In genomic region chr12:70576341-70577282, GRCh38 we compare ENCODE assay signal across 9 cellular contexts.
DNase-seq lines count a peak whose midpoint lies in the region; ATAC-seq, FAIRE-seq and TF ChIP-seq lines count a peak whose summit lies in the region.
"Had no signal": no experiment of that assay in that cellular context is flagged by ENCODE, and none has a peak within 500 bp of the region (broad histone marks: within the 10 kb centered on the region; RNA-seq: fewer than 3 reads in every experiment).

No MANE protein-coding gene starts in this region.

- H2AK5ac ChIP-seq in H1 (ENCODE audit: low read depth, low read length) = no peak overlapping the region
- peak overlapping the region; percentile 24 for H2AK5ac ChIP-seq in mesenchymal stem cell (ENCODE audit: low read length, severe bottlenecking)

- no peaks in the 10 kb centered on the region for H3K4me1 ChIP-seq in CD8-positive, alpha-beta T cell (ENCODE audit: insufficient read depth, low read length)
- no peaks in the 10 kb centered on the region for H3K4me1 ChIP-seq in H1 (replicated peaks in 1 of 4; ENCODE audit: control insufficient read depth in 3 of 4, insufficient read depth in 4 of 4, low read length in 3 of 4)
- peaks cover 3% of the 10 kb centered on the region for H3K4me1 ChIP-seq in mesenchymal stem cell (ENCODE audit: control insufficient read depth, insufficient read depth, low read depth, low read length)

- no peaks in the 10 kb centered on the region for H3K9me3 Mint-ChIP-seq in CD8-positive, alpha-beta T cell

- H3K79me1 ChIP-seq in H1 (ENCODE audit: low read depth, low read length) (no peaks in the 10 kb centered on the region), mesenchymal stem cell (replicated peaks; ENCODE audit: low read length, poor library complexity, severe bottlenecking) (no peaks in the 10 kb centered on the region)

- POLR2A ChIA-PET in CD8-positive, alpha-beta T cell (lab: Charles Lee) = no interaction called here
- POLR2A ChIA-PET in H1 (lab: Charles Lee; ENCODE audit: partially characterized antibody) = interaction anchor here (1.0 kb wide), 1 partner anchor 698 kb away, joined by 3 read pairs; no protein-coding TSS in a partner anchor

- H2BK120ac ChIP-seq in H1 (replicated peaks; ENCODE audit: low read depth, low read length) = no peak overlapping the region
- no peak overlapping the region for H2BK120ac ChIP-seq in mesenchymal stem cell (ENCODE audit: low read depth, low read length)

- H3K56ac ChIP-seq in H1 (replicated peaks; ENCODE audit: insufficient read length, low read depth, low read length) = no peak overlapping the region

- H4K8ac ChIP-seq in H1 (ENCODE audit: extremely low read depth, insufficient read depth, low read length) (no peak overlapping the region), mesenchymal stem cell (ENCODE audit: low read length) (no peak overlapping the region)

- WGBS in H1 (ENCODE audit: extremely low coverage in 1 of 2, insufficient coverage in 1 of 2, insufficient read length in 1 of 2, insufficient replicate concordance in 2 of 2, low coverage in 1 of 2, low lambda C conversion rate in 2 of 2, missing lambda C conversion rate in 1 of 2), 2 experiments = 75% methylated on average over 18 of the region's 19 CpGs; no CpG with 5 or more reads in 1 of the 2 experiments
- 82% methylated on average over 6 of the region's 19 CpGs for WGBS in mesenchymal stem cell

- H4K91ac ChIP-seq in H1 (replicated peaks; ENCODE audit: insufficient read length, low read length) = no peak overlapping the region
- H4K91ac ChIP-seq in mesenchymal stem cell (ENCODE audit: low read length) = peak overlapping the region; percentile 34

- H3K36me3 Mint-ChIP-seq in CD8-positive, alpha-beta T cell = no peaks in the 10 kb centered on the region

- H3K23ac ChIP-seq in H1 (ENCODE audit: insufficient read length) = no peak overlapping the region
- H3K23ac ChIP-seq in mesenchymal stem cell (ENCODE audit: low read length in 2 of 2) = peak overlapping the region in 1 of 2 experiments; percentile 14

- no peak overlapping the region for H2BK20ac ChIP-seq in H1 (ENCODE audit: low read length)

- H3K27me3 ChIP-seq in CD8-positive, alpha-beta T cell (ENCODE audit: insufficient read depth, low read length) = no peaks in the 10 kb centered on the region
- no peaks in the 10 kb centered on the region for H3K27me3 ChIP-seq in H1 (replicated peaks in 1 of 4; ENCODE audit: control insufficient read depth in 3 of 4, extremely low read depth in 1 of 4, insufficient read depth in 3 of 4, low read length in 3 of 4)
- H3K27me3 ChIP-seq in mesenchymal stem cell (ENCODE audit: control insufficient read depth in 1 of 2, insufficient read depth in 1 of 2, low read length in 2 of 2) = no peaks in the 10 kb centered on the region
- H3K27me3 ChIP-seq in MG63 = no peaks in the 10 kb centered on the region

- peak; percentile 97 to 99 for TF ChIP-seq RAD21 in H1 (IDR thresholded peaks at IDR 0.05 in 1 of 2, conservative IDR thresholded peaks at IDR 0.05 in 1 of 2; ENCODE audit: low read depth in 2 of 2, low read length in 2 of 2)

- no peak for DNase-seq in CD8-positive, alpha-beta T cell
- peak; percentile 7 for DNase-seq in OCI-M2 (lab: John Stamatoyannopoulos, UW; ENCODE audit: unreplicated experiment)
- no peak for DNase-seq in H1 (ENCODE audit: low read depth in 1 of 2, low spot score in 2 of 2)
- DNase-seq in mesenchymal stem cell = peak; percentile 85
- DNase-seq in MG63 = no peak
- no peak for DNase-seq in stimulated activated CD4-positive, alpha-beta T cell treated with anti-CD3 and anti-CD28 coated beads, Interleukin-4, amount 100 ng/mL, for 4 hours

- TF ChIP-seq CTCF in CD8-positive, alpha-beta T cell (IDR thresholded peaks at IDR 0.05) = peak; percentile 70
- TF ChIP-seq CTCF in LNCAP (IDR thresholded peaks at IDR 0.05) (peak; percentile 69), H1 (IDR thresholded peaks at IDR 0.05; ENCODE audit: control extremely low read depth in 1 of 3, insufficient read depth in 1 of 3, low read depth in 1 of 3, low read length in 3 of 3) (peak in 2 of 3 experiments; percentile 75 to 77; a peak in 3 of 4 replicates)

- H3K23me2 ChIP-seq in H1 (ENCODE audit: low read depth, low read length) = no peaks in the 10 kb centered on the region

- no peak overlapping the region for H3K18ac ChIP-seq in H1 (ENCODE audit: extremely low read depth, low read length)
- H3K18ac ChIP-seq in mesenchymal stem cell (ENCODE audit: low read depth in 1 of 2, low read length in 2 of 2) = peak overlapping the region in 1 of 2 experiments; percentile 54

- no peak for TF ChIP-seq EP300 in H1 (IDR thresholded peaks at IDR 0.05; ENCODE audit: borderline replicate concordance in 1 of 2, low read depth in 2 of 2, low read length in 2 of 2)

- no peaks in the 10 kb centered on the region for H4K20me1 ChIP-seq in H1 (replicated peaks in 1 of 2; ENCODE audit: control insufficient read depth in 1 of 2, insufficient read depth in 2 of 2, low read length in 2 of 2)

- peak; percentile 93 for FAIRE-seq in H1 (lab: Jason Lieb, UNC)

- H2AFZ ChIP-seq in H1 (ENCODE audit: low read length) (0 out of 2 replicates have a peak overlapping the region, but pooled peaks have one; percentile 64), mesenchymal stem cell (ENCODE audit: low read depth, low read length) (no peak overlapping the region)

- no peak overlapping the region for H4K5ac ChIP-seq in H1 (ENCODE audit: insufficient read length, low read depth, low read length)

- H2BK5ac ChIP-seq in H1 (ENCODE audit: low read depth, low read length) = no peak overlapping the region
- no peak overlapping the region for H2BK5ac ChIP-seq in mesenchymal stem cell (ENCODE audit: low read depth, low read length, poor library complexity, severe bottlenecking)

- no peak overlapping the region for H3K9ac ChIP-seq in H1 (replicated peaks in 1 of 4; ENCODE audit: extremely low read depth in 1 of 4, low read depth in 3 of 4, low read length in 3 of 4)
- peak overlapping the region; percentile 40 for H3K9ac ChIP-seq in mesenchymal stem cell (ENCODE audit: low read length)

- no peaks in the 10 kb centered on the region for H3K4me1 Mint-ChIP-seq in CD8-positive, alpha-beta T cell (ENCODE audit: low read depth)

- no peak for TF ChIP-seq POLR2A in H1 (IDR thresholded peaks at IDR 0.05; ENCODE audit: control extremely low read depth in 1 of 2, low read depth in 2 of 2, low read length in 2 of 2)

- H3K4me3 Mint-ChIP-seq in CD8-positive, alpha-beta T cell = no peak overlapping the region

- peaks cover 6% of the 10 kb centered on the region for H3K27me3 Mint-ChIP-seq in CD8-positive, alpha-beta T cell (ENCODE audit: low read depth)

- H3K4me2 ChIP-seq in H1 (ENCODE audit: insufficient read depth in 1 of 2, low read depth in 2 of 2, low read length in 2 of 2) (no peak overlapping the region), mesenchymal stem cell (ENCODE audit: low read length, poor library complexity, severe bottlenecking) (no peak overlapping the region)

- no peaks in the 10 kb centered on the region for H3K9me3 ChIP-seq in CD8-positive, alpha-beta T cell (ENCODE audit: low read length)
- no peaks in the 10 kb centered on the region for H3K9me3 ChIP-seq in H1 (ENCODE audit: insufficient read depth in 2 of 2, low read depth in 1 of 2, low read length in 1 of 2)
- no peaks in the 10 kb centered on the region for H3K9me3 ChIP-seq in mesenchymal stem cell (ENCODE audit: control insufficient read depth, low read length)
- H3K9me3 ChIP-seq in MG63 = no peaks in the 10 kb centered on the region

- H2BK12ac ChIP-seq in H1 (ENCODE audit: low read depth, low read length) (no peak overlapping the region), mesenchymal stem cell (ENCODE audit: low read length in 2 of 2) (peak overlapping the region in 1 of 2 experiments; percentile 37)

- intact Hi-C loops in CD8-positive, alpha-beta T cell (cut with DNase I, micrococcal nuclease) = loop anchor here (1.0 to 10.0 kb wide), 5 partner anchors 138 to 697 kb away; no protein-coding TSS in a partner anchor

- H3K36me3 ChIP-seq in CD8-positive, alpha-beta T cell (ENCODE audit: insufficient read depth, low read length) = no peaks in the 10 kb centered on the region
- H3K36me3 ChIP-seq in H1 (ENCODE audit: control insufficient read depth in 2 of 4, insufficient read depth in 4 of 4, low read length in 3 of 4) = no peaks in the 10 kb centered on the region
- no peaks in the 10 kb centered on the region for H3K36me3 ChIP-seq in mesenchymal stem cell (ENCODE audit: control insufficient read depth in 1 of 2, insufficient read depth in 2 of 2, low read depth in 1 of 2, low read length in 2 of 2)
- no peaks in the 10 kb centered on the region for H3K36me3 ChIP-seq in MG63

- H3K14ac ChIP-seq in H1 (ENCODE audit: insufficient read length) = no peak overlapping the region
- no peak overlapping the region for H3K14ac ChIP-seq in mesenchymal stem cell (ENCODE audit: low read length in 2 of 2)

- CTCF ChIA-PET in CD8-positive, alpha-beta T cell (lab: Charles Lee) = interaction anchor here (0.6 to 4.2 kb wide), 15 partner anchors 20 to 818 kb away, joined by 3 to 88 read pairs (median 4); no protein-coding TSS in a partner anchor
- CTCF ChIA-PET in H1 (lab: Charles Lee; ENCODE audit: partially characterized antibody) = interaction anchor here (0.6 to 2.9 kb wide), 31 partner anchors 8 to 833 kb away, joined by 3 to 24 read pairs (median 4); no protein-coding TSS in a partner anchor

- H3K4ac ChIP-seq in H1 (replicated peaks; ENCODE audit: insufficient read length, low read depth, low read length) = no peak overlapping the region
- no peak overlapping the region for H3K4ac ChIP-seq in mesenchymal stem cell (ENCODE audit: low read depth in 1 of 2, low read length in 2 of 2)

- H3K79me2 ChIP-seq in H1 (ENCODE audit: control insufficient read depth in 1 of 2, insufficient read depth in 2 of 2, low read length in 2 of 2) = no peaks in the 10 kb centered on the region

- H3K4me3 ChIP-seq in CD8-positive, alpha-beta T cell (ENCODE audit: low read depth, low read length) = no peak overlapping the region
- H3K4me3 ChIP-seq in H1 (ENCODE audit: extremely low read depth in 1 of 4, insufficient read depth in 2 of 4, low read depth in 3 of 4, low read length in 4 of 4) = no peak overlapping the region
- H3K4me3 ChIP-seq in mesenchymal stem cell (ENCODE audit: insufficient read depth in 1 of 2, low read depth in 1 of 2, low read length in 2 of 2) = no peak overlapping the region
- no peak overlapping the region for H3K4me3 ChIP-seq in MG63
- H3K4me3 ChIP-seq: skin epidermis had no signal

- H2BK15ac ChIP-seq in H1 (ENCODE audit: low read length) (no peak overlapping the region), mesenchymal stem cell (ENCODE audit: low read depth, poor library complexity, severe bottlenecking) (no peak overlapping the region)

- no peak overlapping the region for H3K27ac ChIP-seq in CD8-positive, alpha-beta T cell (ENCODE audit: low read depth, low read length)
- H3K27ac ChIP-seq in H1 (ENCODE audit: low read depth, low read length) = no peak overlapping the region
- peak overlapping the region; percentile 62 for H3K27ac ChIP-seq in mesenchymal stem cell (ENCODE audit: low read length, poor library complexity, severe bottlenecking)
- H3K27ac ChIP-seq: skin epidermis had no signal

- no peak overlapping the region for H3K27ac Mint-ChIP-seq in CD8-positive, alpha-beta T cell

- no peak for ATAC-seq in CD8-positive, alpha-beta T cell
- ATAC-seq in GM19395 (IDR thresholded peaks at IDR 0.05; ENCODE audit: unreplicated experiment) = peak; percentile 81

TF ChIP-seq in H1, 55 proteins besides CTCF, POLR2A, EP300 and RAD21 (continues in another document):
- no peak for TF ChIP-seq NRF1 (IDR thresholded peaks at IDR 0.05; ENCODE audit: low read depth, low read length)

Comparison
In these comparisons a context has a peak if more than half of its experiments do, and no peak if none do; other contexts are left out.
1. DNase-seq: peak in OCI-M2 (single experiment) and mesenchymal stem cell (single experiment); none in CD8-positive, alpha-beta T cell (0 of 7), H1 (0 of 2), MG63 (single experiment) and stimulated activated CD4-positive, alpha-beta T cell treated with anti-CD3 and anti-CD28 coated beads, Interleukin-4, amount 100 ng/mL, for 4 hours (0 of 2).
2. Peak in every context shown above with its lines, with median percentiles within 50 percentile points of each other: CTCF ChIP-seq.